1 cellular context compared by ENCODE assay signal in the genomic region with DNA sequence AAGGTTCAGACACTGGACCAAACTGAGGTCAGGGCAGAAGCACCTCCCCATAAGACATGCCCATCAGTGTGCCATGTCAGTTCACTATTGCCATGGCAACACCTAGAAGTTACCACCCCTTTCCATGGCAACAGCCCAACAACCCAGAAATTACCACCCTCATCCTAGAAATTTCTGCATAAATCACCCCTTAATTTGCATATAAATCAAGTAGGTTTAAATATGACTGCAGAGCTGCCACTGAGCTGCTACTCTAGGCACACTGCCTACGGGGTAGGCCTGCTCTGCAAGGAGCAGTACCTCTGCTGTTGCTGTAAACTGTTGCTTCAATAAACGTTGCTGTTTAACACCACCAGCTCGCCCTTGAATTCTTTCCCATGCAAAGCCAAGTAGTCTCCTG.
A peak's percentile ranks its signal among the peaks of the same experiment; 100 is the strongest.
TF ChIP-seq lines count a peak whose summit lies in the region.

No MANE protein-coding gene starts in this region.

TF ChIP-seq in HepG2, 621 proteins besides CTCF, POLR2A, EP300 and RAD21:
- no peak for TF ChIP-seq ZXDC (CRISPR knock-in tag; IDR thresholded peaks at IDR 0.05)
- peak; percentile 13; the same call in 1 of the 2 replicates for TF ChIP-seq RFX1 (IDR thresholded peaks at IDR 0.05)
- TF ChIP-seq PTBP1 (IDR thresholded peaks at IDR 0.05; ENCODE audit: low read depth, low read length, poor library complexity, severe bottlenecking), result no peak
- TF ChIP-seq LBX2 (CRISPR knock-in tag; IDR thresholded peaks at IDR 0.05; ENCODE audit: borderline replicate concordance), result no peak
- TF ChIP-seq, protein P1, sequence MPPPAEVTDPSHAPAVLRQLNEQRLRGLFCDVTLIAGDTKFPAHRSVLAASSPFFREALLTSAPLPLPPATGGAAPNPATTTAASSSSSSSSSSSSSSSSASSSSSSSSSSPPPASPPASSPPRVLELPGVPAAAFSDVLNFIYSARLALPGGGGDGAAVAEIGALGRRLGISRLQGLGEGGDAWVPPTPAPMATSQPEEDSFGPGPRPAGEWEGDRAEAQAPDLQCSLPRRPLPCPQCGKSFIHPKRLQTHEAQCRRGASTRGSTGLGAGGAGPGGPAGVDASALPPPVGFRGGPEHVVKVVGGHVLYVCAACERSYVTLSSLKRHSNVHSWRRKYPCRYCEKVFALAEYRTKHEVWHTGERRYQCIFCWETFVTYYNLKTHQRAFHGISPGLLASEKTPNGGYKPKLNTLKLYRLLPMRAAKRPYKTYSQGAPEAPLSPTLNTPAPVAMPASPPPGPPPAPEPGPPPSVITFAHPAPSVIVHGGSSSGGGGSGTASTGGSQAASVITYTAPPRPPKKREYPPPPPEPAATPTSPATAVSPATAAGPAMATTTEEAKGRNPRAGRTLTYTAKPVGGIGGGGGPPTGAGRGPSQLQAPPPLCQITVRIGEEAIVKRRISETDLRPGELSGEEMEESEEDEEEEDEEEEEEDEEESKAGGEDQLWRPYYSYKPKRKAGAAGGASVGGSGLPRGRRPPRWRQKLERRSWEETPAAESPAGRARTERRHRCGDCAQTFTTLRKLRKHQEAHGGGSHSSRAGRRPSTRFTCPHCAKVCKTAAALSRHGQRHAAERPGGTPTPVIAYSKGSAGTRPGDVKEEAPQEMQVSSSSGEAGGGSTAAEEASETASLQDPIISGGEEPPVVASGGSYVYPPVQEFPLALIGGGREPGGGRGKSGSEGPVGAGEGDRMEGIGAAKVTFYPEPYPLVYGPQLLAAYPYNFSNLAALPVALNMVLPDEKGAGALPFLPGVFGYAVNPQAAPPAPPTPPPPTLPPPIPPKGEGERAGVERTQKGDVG (CRISPR knock-in tag; IDR thresholded peaks at IDR 0.05; ENCODE audit: borderline replicate concordance), result no peak
- TF ChIP-seq PHF21A (CRISPR knock-in tag; IDR thresholded peaks at IDR 0.05), result no peak
TF ChIP-seq in HepG2: peak in this region for 1.
